Comparison of ENCODE assay signal across 9 cellular contexts in genomic region chr4:186722856-186723206, GRCh38. TPM values are rescaled to one million over a fixed set of nuclear protein-coding genes. Genes with fewer than 3 reads are reported as not detected.
DNase-seq lines count a peak whose midpoint lies in the region; ATAC-seq and TF ChIP-seq lines count a peak whose summit lies in the region.
"Had no signal": no experiment of that assay in that cellular context is flagged by ENCODE, and none has a peak within 500 bp of the region (broad histone marks: within the 10 kb centered on the region; RNA-seq: fewer than 3 reads in every experiment).

No MANE protein-coding gene starts in this region.

- peak overlapping the region; percentile 84 to 94 (median 91) for H3K9ac ChIP-seq in BLaER1 treated with 17β-estradiol and CSF1 and Interleukin-3, amounts not matched to agents 10 nM and 100 nM
- peak overlapping the region; percentile 83 for H3K9ac ChIP-seq in neural progenitor cell

- H3K9me3 ChIP-seq in BLaER1 treated with 17β-estradiol and CSF1 and Interleukin-3, amounts not matched to agents 10 nM and 100 nM (replicated peaks in 1 of 11) = peaks cover 29 to 42% (median 38%) of the 10 kb centered on the region in 11 experiments
- H3K9me3 ChIP-seq in MG63 (peaks cover 10% of the 10 kb centered on the region), neural progenitor cell (ENCODE audit: low read depth) (peaks cover 13% of the 10 kb centered on the region)

- peak overlapping the region; percentile 71 to 99 (median 93) for H3K4me2 ChIP-seq in BLaER1 treated with 17β-estradiol and CSF1 and Interleukin-3, amounts not matched to agents 10 nM and 100 nM
- peak overlapping the region; percentile 88 for H3K4me2 ChIP-seq in neural progenitor cell

- H3K27me3 ChIP-seq in BLaER1 treated with 17β-estradiol and CSF1 and Interleukin-3, amounts not matched to agents 10 nM and 100 nM = peaks cover 0 to 10% (median 0%) of the 10 kb centered on the region in 11 experiments; a peak in 5 of 22 replicates
- H3K27me3 ChIP-seq in MG63 (no peaks in the 10 kb centered on the region), neural progenitor cell (no peaks in the 10 kb centered on the region)

- H3K4me1 ChIP-seq in BLaER1 treated with 17β-estradiol and CSF1 and Interleukin-3, amounts not matched to agents 10 nM and 100 nM = peaks cover 12 to 29% (median 23%) of the 10 kb centered on the region in 10 experiments
- H3K4me1 ChIP-seq in neural progenitor cell = peaks cover 14% of the 10 kb centered on the region

- peak overlapping the region; percentile 93 for H3K27ac Mint-ChIP-seq in neural progenitor cell

- peaks cover 17% of the 10 kb centered on the region for H3K4me1 Mint-ChIP-seq in neural progenitor cell
- H3K4me1 Mint-ChIP-seq: central memory CD8-positive, alpha-beta T cell had no signal

- H3K36me3 ChIP-seq in BLaER1 treated with 17β-estradiol and CSF1 and Interleukin-3, amounts not matched to agents 10 nM and 100 nM = peaks cover 0 to 40% (median 27%) of the 10 kb centered on the region in 11 experiments; a peak in 18 of 22 replicates
- no peaks in the 10 kb centered on the region for H3K36me3 ChIP-seq in MG63
- H3K36me3 ChIP-seq in neural progenitor cell = peaks cover 7% of the 10 kb centered on the region

- H2AFZ ChIP-seq in neural progenitor cell (replicated peaks) = no peak overlapping the region

- no peak for TF ChIP-seq CTCF in neural progenitor cell (IDR thresholded peaks at IDR 0.05)

- H3K36me3 Mint-ChIP-seq in neural progenitor cell = peaks cover 16% of the 10 kb centered on the region

- ATAC-seq in GM21786 (IDR thresholded peaks at IDR 0.05; ENCODE audit: unreplicated experiment) (no peak), HG03565 (IDR thresholded peaks at IDR 0.05; ENCODE audit: unreplicated experiment) (no peak)

- H3K9me3 Mint-ChIP-seq in neural progenitor cell = peaks cover 18% of the 10 kb centered on the region

- H3K4me3 Mint-ChIP-seq in neural progenitor cell = peak overlapping the region; percentile 96
- H3K4me3 Mint-ChIP-seq: central memory CD8-positive, alpha-beta T cell had no signal

- H3K27me3 Mint-ChIP-seq in neural progenitor cell (ENCODE audit: insufficient read depth, low read depth) = peaks cover 14% of the 10 kb centered on the region

- peak overlapping the region; percentile 76 to 97 (median 92) for H3K4me3 ChIP-seq in BLaER1 treated with 17β-estradiol and CSF1 and Interleukin-3, amounts not matched to agents 10 nM and 100 nM
- H3K4me3 ChIP-seq in MG63 = peak overlapping the region; percentile 69
- H3K4me3 ChIP-seq in neural progenitor cell = peak overlapping the region; percentile 96

- peaks cover 47% of the 10 kb centered on the region for H3F3A ChIP-seq in neural progenitor cell (ENCODE audit: low read depth)

- H3K79me2 ChIP-seq in neural progenitor cell (ENCODE audit: low read depth) = peaks cover 97% of the 10 kb centered on the region

- H4K20me1 ChIP-seq in BLaER1 treated with 17β-estradiol and CSF1 and Interleukin-3, amounts not matched to agents 10 nM and 100 nM = peaks cover 0 to 27% (median 0%) of the 10 kb centered on the region in 11 experiments; a peak in 5 of 22 replicates
- H4K20me1 ChIP-seq in neural progenitor cell (ENCODE audit: low read depth) = peaks cover 39% of the 10 kb centered on the region

- H3K27ac ChIP-seq in BLaER1 treated with 17β-estradiol and CSF1 and Interleukin-3, amounts not matched to agents 10 nM and 100 nM = peak overlapping the region in 10 of 11 experiments; percentile 71 to 94 (median 90); a peak in 20 of 22 replicates
- H3K27ac ChIP-seq in epithelial cell of prostate (peak overlapping the region; percentile 97), neural progenitor cell (peak overlapping the region; percentile 93)

- DNase-seq in MG63 = no peak
- DNase-seq in epithelial cell of prostate (ENCODE audit: low read depth, low spot score) = no peak
- no peak for DNase-seq in neural progenitor cell (ENCODE audit: low spot score)
- DNase-seq in NCI-H1417 (lab: John Stamatoyannopoulos, UW) = no peak
- DNase-seq in SW480 (ENCODE audit: low spot score) = no peak

RNA-seq across cellular contexts. Expression of gene FAT1, which starts 0.8 kb away (rescaled TPM):
- total RNA-seq in MG63 (2014; rRNA removed; shearing (Covaris generic); ENCODE audit: low replicate concordance) = 6.4 and 10.6 TPM in 2 replicates
- total RNA-seq in neural progenitor cell (ENCODE audit: low replicate concordance) = 400 and 517 TPM in 2 replicates

Comparison
In these comparisons a context has a peak if more than half of its experiments do, and no peak if none do; other contexts are left out.
1. RNA of gene FAT1, which starts 0.8 kb away (total RNA-seq): 400 to 517 TPM in neural progenitor cell; 6.4 to 10.6 TPM in MG63; every median in the first group is over 10 times any median in the second.
2. Peak in every context shown above with its lines, with median percentiles within 50 percentile points of each other: H3K27ac ChIP-seq and H3K4me3 ChIP-seq.